Comparison of ENCODE assay signal across 22 cellular contexts in genomic region chr13:92589955-92590354, GRCh38.
"Had no signal": no experiment of that assay in that cellular context is flagged by ENCODE, and none has a peak within 500 bp of the region (broad histone marks: within the 10 kb centered on the region; RNA-seq: fewer than 3 reads in every experiment).

No MANE protein-coding gene starts in this region.

- H3K4me1 Mint-ChIP-seq: naive thymus-derived CD4-positive, alpha-beta T cell; stimulated activated memory B cell treated with anti-CD40 and anti-IgM and Interleukin-4, amounts not matched to agents 10 μg/mL and 1 μg/mL and 100 μg/mL, for 72 hours had no signal

- DNase-seq: colonic mucosa; dermis blood vessel endothelial cell; erythroblast; heart left ventricle; hippocampal formation; left colon; left ventricle myocardium superior; naive thymus-derived CD4-positive, alpha-beta T cell; nephron progenitor cell; posterior cingulate gyrus; spleen; stimulated activated CD4-positive, alpha-beta T cell treated with anti-CD3 and anti-CD28 coated beads, Interleukin-15, amount 100 ng/mL, for 24 hours; stimulated activated CD4-positive, alpha-beta T cell treated with anti-CD3 and anti-CD28 coated beads, Interleukin-1b, Interleukin-23, amount 100 ng/mL, for 48 hours; stimulated activated CD4-positive, alpha-beta T cell treated with anti-CD3 and anti-CD28 coated beads, Interleukin-4, amount 100 ng/mL, for 24 hours; tibial artery; upper lobe of right lung had no signal

- H3K27ac Mint-ChIP-seq: naive thymus-derived CD4-positive, alpha-beta T cell; nephron progenitor cell; stimulated activated memory B cell treated with anti-CD40 and anti-IgM and Interleukin-4, amounts not matched to agents 10 μg/mL and 1 μg/mL and 100 μg/mL, for 72 hours; stimulated activated naive CD8-positive, alpha-beta T cell treated with anti-CD3 and anti-CD28 coated beads, Interleukin-15, Interleukin-2, amounts not matched to agents 100 ng/mL and 50 ng/mL, for 24 hours had no signal

- H3K36me3 ChIP-seq: colonic mucosa, heart left ventricle, neutrophil, spleen, tibial artery, upper lobe of right lung had no signal

- H3K27me3 Mint-ChIP-seq: naive thymus-derived CD4-positive, alpha-beta T cell; stimulated activated memory B cell treated with anti-CD40 and anti-IgM and Interleukin-4, amounts not matched to agents 10 μg/mL and 1 μg/mL and 100 μg/mL, for 72 hours; stimulated activated naive CD8-positive, alpha-beta T cell treated with anti-CD3 and anti-CD28 coated beads, Interleukin-15, Interleukin-2, amounts not matched to agents 100 ng/mL and 50 ng/mL, for 24 hours had no signal

- FAIRE-seq: endothelial cell of umbilical vein had no signal

- H3K4me3 ChIP-seq: colonic mucosa, heart left ventricle, lung, spleen, tibial artery, upper lobe of right lung had no signal

- H3K27me3 ChIP-seq: colonic mucosa, foreskin keratinocyte, heart left ventricle, neutrophil, spleen, tibial artery, upper lobe of right lung had no signal

- H3K4me3 Mint-ChIP-seq: naive thymus-derived CD4-positive, alpha-beta T cell; nephron progenitor cell; stimulated activated memory B cell treated with anti-CD40 and anti-IgM and Interleukin-4, amounts not matched to agents 10 μg/mL and 1 μg/mL and 100 μg/mL, for 72 hours; stimulated activated naive CD8-positive, alpha-beta T cell treated with anti-CD3 and anti-CD28 coated beads, Interleukin-15, Interleukin-2, amounts not matched to agents 100 ng/mL and 50 ng/mL, for 24 hours had no signal

- H3K9me3 ChIP-seq: colonic mucosa, neutrophil, tibial artery, upper lobe of right lung had no signal

- H3K36me3 Mint-ChIP-seq: naive thymus-derived CD4-positive, alpha-beta T cell; stimulated activated memory B cell treated with anti-CD40 and anti-IgM and Interleukin-4, amounts not matched to agents 10 μg/mL and 1 μg/mL and 100 μg/mL, for 72 hours had no signal

- H3K4me1 ChIP-seq: colonic mucosa, foreskin keratinocyte, heart left ventricle, spleen, tibial artery, upper lobe of right lung had no signal

- H3K9me3 Mint-ChIP-seq: nephron progenitor cell had no signal

- H3K27ac ChIP-seq: colonic mucosa, foreskin keratinocyte, heart left ventricle, neutrophil, spleen, tibial artery, upper lobe of right lung had no signal
